8 cellular contexts compared by ENCODE assay signal in the genomic region with DNA sequence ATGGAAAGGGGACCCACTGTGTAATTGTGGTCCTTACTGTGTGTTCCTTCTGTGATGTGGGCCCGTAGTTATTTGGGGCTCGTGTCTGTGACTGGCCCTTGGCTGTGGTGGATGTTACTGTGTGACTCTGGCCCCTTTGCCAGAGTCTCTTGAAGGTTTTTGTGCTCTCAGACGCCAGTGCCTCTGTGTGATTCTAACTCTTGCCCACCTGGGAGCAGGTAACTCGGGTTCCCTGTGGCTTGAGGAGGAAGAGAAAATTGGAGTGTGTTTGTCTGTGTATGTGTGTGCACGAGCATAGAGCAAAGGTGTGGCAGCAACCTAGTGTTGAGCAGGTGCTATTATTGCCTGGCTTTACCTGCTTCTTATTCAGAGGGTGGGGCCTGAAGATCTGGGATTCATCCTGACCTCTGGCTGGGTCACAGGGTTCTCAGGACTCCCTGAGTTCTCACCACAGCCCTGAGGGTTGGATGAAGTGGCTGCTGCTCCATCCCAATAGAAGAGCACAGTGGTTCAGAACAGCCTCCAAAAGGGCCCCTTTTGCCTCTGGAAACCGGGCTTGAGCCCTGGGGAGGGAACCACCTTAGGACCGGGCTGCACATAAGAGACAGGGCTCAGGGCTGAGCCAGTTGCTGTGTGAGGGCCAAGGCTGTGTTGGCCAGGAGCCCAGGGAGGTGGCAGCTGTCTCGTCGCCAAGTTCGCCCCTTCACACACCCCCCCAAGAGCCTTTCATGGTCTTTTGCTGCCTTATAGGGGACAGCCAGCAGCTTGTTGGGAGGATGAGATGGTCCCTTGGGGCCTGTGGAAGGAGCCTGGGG. TPM values are rescaled to one million over a fixed set of nuclear protein-coding genes. Genes with fewer than 3 reads are reported as not detected.
DNase-seq lines count a peak whose midpoint lies in the region; ATAC-seq and TF ChIP-seq lines count a peak whose summit lies in the region.

No MANE protein-coding gene starts in this region.

- H3K27me3 ChIP-seq in CD4-positive, alpha-beta T cell (ENCODE audit: control insufficient read depth, insufficient read depth, low read length), result no peaks in the 10 kb centered on the region
- H3K27me3 ChIP-seq in Loucy (ENCODE audit: insufficient read depth, low read length, poor library complexity, severe bottlenecking) (no peaks in the 10 kb centered on the region), mucosa of stomach (ENCODE audit: control insufficient read depth, insufficient read depth, low read length) (no peaks in the 10 kb centered on the region)

- peaks cover 52% of the 10 kb centered on the region for H3K4me1 Mint-ChIP-seq in CD4-positive, alpha-beta T cell (ENCODE audit: low read depth)

- peaks cover 84% of the 10 kb centered on the region for H3K79me2 ChIP-seq in Loucy (ENCODE audit: insufficient read depth, low read length)

- H3K27me3 Mint-ChIP-seq in CD4-positive, alpha-beta T cell, result no peaks in the 10 kb centered on the region

- H3K9me2 ChIP-seq in Loucy (replicated peaks; ENCODE audit: low read depth, low read length), result no peaks in the 10 kb centered on the region

- POLR2A ChIA-PET in CD4-positive, alpha-beta T cell (lab: Charles Lee), result no interaction called here

- H3K27ac ChIP-seq in CD4-positive, alpha-beta T cell (ENCODE audit: low read depth, low read length), result peak overlapping the region; percentile 32

- H3K4me3 Mint-ChIP-seq in CD4-positive, alpha-beta T cell, result peak overlapping the region; percentile 98

- intact Hi-C loops in CD4-positive, alpha-beta T cell (cut with DNase I, micrococcal nuclease), result loop anchor here in 1 of 2 experiments (2.0 to 10.0 kb wide), 2 partner anchors 44 to 338 kb away; partner anchors contain the start of gene ZNF41

- H3K9me3 ChIP-seq in CD4-positive, alpha-beta T cell (ENCODE audit: control insufficient read depth, low read length), result no peaks in the 10 kb centered on the region
- H3K9me3 ChIP-seq in Loucy (ENCODE audit: insufficient read depth, low read depth, low read length) (no peaks in the 10 kb centered on the region), mucosa of stomach (ENCODE audit: control insufficient read depth, low read length) (no peaks in the 10 kb centered on the region)

- H3K4me3 ChIP-seq in Loucy (ENCODE audit: low read length, poor library complexity, severe bottlenecking), result peak overlapping the region; percentile 93
- peak overlapping the region; percentile 75 to 77 for H3K4me3 ChIP-seq in cardiac fibroblast (replicated peaks in 1 of 2; ENCODE audit: low read depth in 2 of 2, low read length in 2 of 2)
- H3K4me3 ChIP-seq in mucosa of stomach (ENCODE audit: low read length), result peak overlapping the region; percentile 63

- H3K4me1 ChIP-seq in Loucy (ENCODE audit: insufficient read depth, low read length, poor library complexity, severe bottlenecking) (peaks cover 8% of the 10 kb centered on the region), mucosa of stomach (ENCODE audit: control insufficient read depth, insufficient read depth, low read length) (peaks cover 13% of the 10 kb centered on the region)

- H3K9me3 Mint-ChIP-seq in CD4-positive, alpha-beta T cell, result no peaks in the 10 kb centered on the region

- H3K9ac ChIP-seq in Loucy (ENCODE audit: low read depth, low read length, poor library complexity, severe bottlenecking), result peak overlapping the region; percentile 94
- peak overlapping the region; percentile 88 for H3K9ac ChIP-seq in mucosa of stomach (ENCODE audit: low read length)

- peaks cover 63% of the 10 kb centered on the region for H3K36me3 Mint-ChIP-seq in CD4-positive, alpha-beta T cell (ENCODE audit: low read depth)

- TF ChIP-seq CTCF in CD4-positive, alpha-beta T cell (IDR thresholded peaks at IDR 0.05), result no peak
- TF ChIP-seq CTCF in Loucy (conservative IDR thresholded peaks at IDR 0.05; ENCODE audit: low read length), result no peak
- no peak for TF ChIP-seq CTCF in cardiac fibroblast (IDR thresholded peaks at IDR 0.05; ENCODE audit: low read depth, low read length)

- peak overlapping the region; percentile 87 for H3K4me2 ChIP-seq in Loucy (ENCODE audit: low read depth, low read length, poor library complexity, severe bottlenecking)

- H2AFZ ChIP-seq in Loucy (ENCODE audit: low read length), result no peak overlapping the region

- CTCF ChIA-PET in CD4-positive, alpha-beta T cell (lab: Charles Lee), result no interaction called here

- peaks cover 43% of the 10 kb centered on the region for H4K20me1 ChIP-seq in Loucy (ENCODE audit: insufficient read depth, low read length, poor library complexity, severe bottlenecking)

- no peaks in the 10 kb centered on the region for H3F3A ChIP-seq in Loucy (ENCODE audit: low read depth)

- no peak for ATAC-seq in CD4-positive, alpha-beta T cell (ENCODE audit: poor library complexity)
- no peak for ATAC-seq in GM19324 (IDR thresholded peaks at IDR 0.05; ENCODE audit: low FRiP score, unreplicated experiment)

- DNase-seq in CD4-positive, alpha-beta T cell, result no peak
- DNase-seq in cardiac fibroblast (ENCODE audit: low read depth in 2 of 2) (no peak), NCI-H1694 (lab: John Stamatoyannopoulos, UW) (no peak), SKM-1 treated with dmso at 0.1 percent for 144 hours (lab: John Stamatoyannopoulos, UW; ENCODE audit: unreplicated experiment) (no peak), NOMO-1 treated with dmso at 0.1 percent for 144 hours (lab: John Stamatoyannopoulos, UW; ENCODE audit: unreplicated experiment) (no peak)

- H3K36me3 ChIP-seq in Loucy (ENCODE audit: insufficient read depth, low read length) (peaks cover 5% of the 10 kb centered on the region; the same call in 1 of the 2 replicates), mucosa of stomach (ENCODE audit: control insufficient read depth, insufficient read depth, low read length) (no peaks in the 10 kb centered on the region)

- H3K27ac Mint-ChIP-seq in CD4-positive, alpha-beta T cell, result peak overlapping the region; percentile 99

RNA-seq across cellular contexts. Expression of gene RBM10, which starts 1.3 kb away (rescaled TPM):
- 10 to 100 TPM; 27.3 to 29.4 TPM for total RNA-seq in CD4-positive, alpha-beta T cell

RNA-seq across cellular contexts. Expression of gene NDUFB11, which starts 1.8 kb away (rescaled TPM):
- 10 to 100 TPM; 50.1 to 53.2 TPM for total RNA-seq in CD4-positive, alpha-beta T cell

RNA-seq across cellular contexts. Expression of gene UBA1, which starts 47.3 kb away (rescaled TPM):
- total RNA-seq in CD4-positive, alpha-beta T cell, result 10 to 100 TPM; 70.0 to 72.1 TPM
